ENCODE assay signal across 1 cellular context in the genomic region with DNA sequence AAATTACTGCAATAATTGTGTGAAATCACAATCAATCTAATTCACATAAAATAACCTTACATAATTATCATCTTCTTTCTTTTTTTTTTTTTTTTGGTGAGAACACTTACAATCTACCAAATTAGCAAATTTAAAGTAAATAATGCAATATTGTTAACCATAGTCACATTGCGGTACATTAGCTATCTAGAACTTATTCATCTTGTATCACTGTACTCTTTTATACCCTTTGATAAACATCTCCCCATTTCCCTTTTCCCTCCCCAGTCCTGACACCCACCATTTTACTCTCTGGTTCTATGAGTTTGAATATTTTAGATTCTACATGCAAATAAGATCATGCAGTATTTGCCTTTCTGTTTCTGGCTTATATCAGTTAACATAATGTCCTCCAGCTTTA.
TF ChIP-seq lines count a peak whose summit lies in the region.

No MANE protein-coding gene starts in this region.

TF ChIP-seq in K562, 482 proteins besides CTCF, POLR2A, EP300 and RAD21 (continued from another document):
- TF ChIP-seq, protein P1, sequence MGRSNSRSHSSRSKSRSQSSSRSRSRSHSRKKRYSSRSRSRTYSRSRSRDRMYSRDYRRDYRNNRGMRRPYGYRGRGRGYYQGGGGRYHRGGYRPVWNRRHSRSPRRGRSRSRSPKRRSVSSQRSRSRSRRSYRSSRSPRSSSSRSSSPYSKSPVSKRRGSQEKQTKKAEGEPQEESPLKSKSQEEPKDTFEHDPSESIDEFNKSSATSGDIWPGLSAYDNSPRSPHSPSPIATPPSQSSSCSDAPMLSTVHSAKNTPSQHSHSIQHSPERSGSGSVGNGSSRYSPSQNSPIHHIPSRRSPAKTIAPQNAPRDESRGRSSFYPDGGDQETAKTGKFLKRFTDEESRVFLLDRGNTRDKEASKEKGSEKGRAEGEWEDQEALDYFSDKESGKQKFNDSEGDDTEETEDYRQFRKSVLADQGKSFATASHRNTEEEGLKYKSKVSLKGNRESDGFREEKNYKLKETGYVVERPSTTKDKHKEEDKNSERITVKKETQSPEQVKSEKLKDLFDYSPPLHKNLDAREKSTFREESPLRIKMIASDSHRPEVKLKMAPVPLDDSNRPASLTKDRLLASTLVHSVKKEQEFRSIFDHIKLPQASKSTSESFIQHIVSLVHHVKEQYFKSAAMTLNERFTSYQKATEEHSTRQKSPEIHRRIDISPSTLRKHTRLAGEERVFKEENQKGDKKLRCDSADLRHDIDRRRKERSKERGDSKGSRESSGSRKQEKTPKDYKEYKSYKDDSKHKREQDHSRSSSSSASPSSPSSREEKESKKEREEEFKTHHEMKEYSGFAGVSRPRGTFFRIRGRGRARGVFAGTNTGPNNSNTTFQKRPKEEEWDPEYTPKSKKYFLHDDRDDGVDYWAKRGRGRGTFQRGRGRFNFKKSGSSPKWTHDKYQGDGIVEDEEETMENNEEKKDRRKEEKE (IDR thresholded peaks at IDR 0.05; ENCODE audit: borderline replicate concordance in 1 of 2, control insufficient read depth in 1 of 2, low read depth in 2 of 2, low read length in 1 of 2) = no peak
- TF ChIP-seq PHF8 (IDR thresholded peaks at IDR 0.05; ENCODE audit: borderline replicate concordance, low read length) (no peak), ZEB2 (IDR thresholded peaks at IDR 0.05) (no peak), SRSF3 (IDR thresholded peaks at IDR 0.05; ENCODE audit: insufficient read depth, low read length) (no peak), ZNF699 (CRISPR knock-in tag; IDR thresholded peaks at IDR 0.05; ENCODE audit: insufficient replicate concordance) (peak; percentile 59), SPI1 (IDR thresholded peaks at IDR 0.05; ENCODE audit: borderline replicate concordance, low read depth, low read length) (no peak), ZNF140 (CRISPR knock-in tag; IDR thresholded peaks at IDR 0.05) (0 out of 2 replicates have a peak, but pooled peaks have one; percentile 14), MEF2D (tag; conservative IDR thresholded peaks at IDR 0.05; ENCODE audit: low read depth) (no peak), MTA1 (IDR thresholded peaks at IDR 0.05; ENCODE audit: borderline replicate concordance) (no peak), ZNF253 (CRISPR knock-in tag; conservative IDR thresholded peaks at IDR 0.05) (no peak), HDAC2 (IDR thresholded peaks at IDR 0.05) (no peak), RFX5 (IDR thresholded peaks at IDR 0.05; ENCODE audit: low read depth, low read length) (0 out of 2 replicates have a peak, but pooled peaks have one; percentile 62), GATAD2B (IDR thresholded peaks at IDR 0.05; ENCODE audit: borderline replicate concordance) (no peak), CHD2 (IDR thresholded peaks at IDR 0.05; ENCODE audit: low read depth, low read length) (no peak), ZNF717 (CRISPR knock-in tag; IDR thresholded peaks at IDR 0.05) (0 out of 2 replicates have a peak, but pooled peaks have one; percentile 51), KDM1A (IDR thresholded peaks at IDR 0.05) (peak in 1 of 2 experiments; percentile 19; a peak in 1 of 4 replicates), MEF2A (IDR thresholded peaks at IDR 0.05; ENCODE audit: control insufficient read depth, low read depth, low read length) (no peak), CEBPG (CRISPR knock-in tag; IDR thresholded peaks at IDR 0.05) (no peak), CEBPG (tag; conservative IDR thresholded peaks at IDR 0.05 in 1 of 2, IDR thresholded peaks at IDR 0.05 in 1 of 2) (0 out of 4 replicates have a peak, but pooled peaks of 1 of the 2 experiments have one; percentile 25), PCBP2 (IDR thresholded peaks at IDR 0.05; ENCODE audit: low read depth, low read length, poor library complexity, severe bottlenecking) (peak; percentile 4), HMGXB4 (CRISPR knock-in tag; IDR thresholded peaks at IDR 0.05) (no peak), POLR2AphosphoS5 (IDR thresholded peaks at IDR 0.05; ENCODE audit: control insufficient read depth, insufficient read depth, low read depth, low read length) (no peak)
- TF ChIP-seq, protein P2, sequence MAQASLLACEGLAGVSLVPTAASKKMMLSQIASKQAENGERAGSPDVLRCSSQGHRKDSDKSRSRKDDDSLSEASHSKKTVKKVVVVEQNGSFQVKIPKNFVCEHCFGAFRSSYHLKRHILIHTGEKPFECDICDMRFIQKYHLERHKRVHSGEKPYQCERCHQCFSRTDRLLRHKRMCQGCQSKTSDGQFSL (CRISPR knock-in tag; IDR thresholded peaks at IDR 0.05) = no peak
- TF ChIP-seq, protein P2 (tag; IDR thresholded peaks at IDR 0.05) = 0 out of 4 replicates have a peak, but pooled peaks of 1 of the 2 experiments have one; percentile 20
- TF ChIP-seq, protein P3, sequence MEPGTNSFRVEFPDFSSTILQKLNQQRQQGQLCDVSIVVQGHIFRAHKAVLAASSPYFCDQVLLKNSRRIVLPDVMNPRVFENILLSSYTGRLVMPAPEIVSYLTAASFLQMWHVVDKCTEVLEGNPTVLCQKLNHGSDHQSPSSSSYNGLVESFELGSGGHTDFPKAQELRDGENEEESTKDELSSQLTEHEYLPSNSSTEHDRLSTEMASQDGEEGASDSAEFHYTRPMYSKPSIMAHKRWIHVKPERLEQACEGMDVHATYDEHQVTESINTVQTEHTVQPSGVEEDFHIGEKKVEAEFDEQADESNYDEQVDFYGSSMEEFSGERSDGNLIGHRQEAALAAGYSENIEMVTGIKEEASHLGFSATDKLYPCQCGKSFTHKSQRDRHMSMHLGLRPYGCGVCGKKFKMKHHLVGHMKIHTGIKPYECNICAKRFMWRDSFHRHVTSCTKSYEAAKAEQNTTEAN (CRISPR knock-in tag; IDR thresholded peaks at IDR 0.05) = no peak
